ENCODE assay signal across 17 cellular contexts in the genomic region with DNA sequence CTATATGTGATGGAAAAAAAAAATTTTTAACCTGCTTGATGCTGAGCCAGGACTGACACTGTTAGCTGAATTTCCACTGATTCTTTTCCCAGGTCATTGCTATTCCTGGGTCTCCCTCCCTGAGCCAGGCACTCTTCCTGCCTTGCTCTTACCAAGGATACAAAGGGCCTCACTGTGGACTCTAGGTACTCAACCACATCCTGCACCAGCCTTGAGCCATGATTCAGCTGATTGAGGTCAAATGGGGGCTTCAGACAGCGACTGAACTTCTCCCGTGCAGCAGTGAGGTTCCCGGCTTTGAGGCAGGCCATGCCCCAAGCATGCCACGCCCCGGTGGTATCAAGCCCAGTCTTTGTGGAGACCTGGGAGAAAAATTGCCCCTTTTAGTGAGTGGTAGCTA. TPM values are rescaled to one million over a fixed set of nuclear protein-coding genes. Genes with fewer than 3 reads are reported as not detected.
DNase-seq lines count a peak whose midpoint lies in the region; ATAC-seq, FAIRE-seq and TF ChIP-seq lines count a peak whose summit lies in the region.
"Had no signal": no experiment of that assay in that cellular context is flagged by ENCODE, and none has a peak within 500 bp of the region (broad histone marks: within the 10 kb centered on the region; RNA-seq: fewer than 3 reads in every experiment).

No MANE protein-coding gene starts in this region.

- POLR2A ChIA-PET in activated CD8-positive, alpha-beta T cell treated with anti-CD3 and anti-CD28 coated beads for 36 hours (lab: Charles Lee) = no interaction called here

- H3K27ac Mint-ChIP-seq in H9 = no peak overlapping the region
- no peak overlapping the region for H3K27ac Mint-ChIP-seq in activated CD8-positive, alpha-beta T cell treated with anti-CD3 and anti-CD28 coated beads for 36 hours
- H3K27ac Mint-ChIP-seq: B cell; CD4-positive, alpha-beta T cell; GM23338 had no signal

- H4K20me1 ChIP-seq in H9 (ENCODE audit: control insufficient read depth, insufficient read depth, insufficient read length) = no peaks in the 10 kb centered on the region

- no peak overlapping the region for H4K8ac ChIP-seq in H9 (replicated peaks; ENCODE audit: insufficient read length, low read depth, low read length)

- H3K4me1 Mint-ChIP-seq in H9 = no peaks in the 10 kb centered on the region
- no peaks in the 10 kb centered on the region for H3K4me1 Mint-ChIP-seq in activated CD8-positive, alpha-beta T cell treated with anti-CD3 and anti-CD28 coated beads for 36 hours (ENCODE audit: low read depth)
- H3K4me1 Mint-ChIP-seq: GM23338 had no signal

- H2BK120ac ChIP-seq in H9 (ENCODE audit: low read depth, low read length, poor library complexity, severe bottlenecking) = no peak overlapping the region

- intact Hi-C loops in activated CD8-positive, alpha-beta T cell treated with anti-CD3 and anti-CD28 coated beads for 36 hours (cut with micrococcal nuclease) = no loop called here

- no peaks in the 10 kb centered on the region for H3K27me3 ChIP-seq in H9 (ENCODE audit: insufficient read depth, low read length)
- no peaks in the 10 kb centered on the region for H3K27me3 ChIP-seq in WERI-Rb-1 (ENCODE audit: insufficient read depth, low read depth, severe bottlenecking)

- H3K9ac ChIP-seq in H9 (ENCODE audit: extremely low read depth, insufficient read length, low read length) = no peak overlapping the region

- no peak overlapping the region for H2BK20ac ChIP-seq in H9 (ENCODE audit: low read depth, low read length, poor library complexity, severe bottlenecking)

- H3K4me2 ChIP-seq in H9 (ENCODE audit: insufficient read depth, insufficient read length, low read length) = no peak overlapping the region
- H3K4me2 ChIP-seq: GM23338 had no signal

- peak; percentile 86 for DNase-seq in COLO829 (ENCODE audit: low spot score)
- no peak for DNase-seq in HTR-8/SVneo (ENCODE audit: insufficient read length, low spot score)
- DNase-seq in UCSD-AML1 (lab: John Stamatoyannopoulos, UW; ENCODE audit: unreplicated experiment) = peak; percentile 11
- DNase-seq in urothelium cell line (ENCODE audit: low spot score) = peak; percentile 27
- DNase-seq in H9 = no peak
- no peak for DNase-seq in activated CD8-positive, alpha-beta T cell treated with anti-CD3 and anti-CD28 coated beads for 36 hours
- no peak for DNase-seq in WERI-Rb-1
- DNase-seq: ACHN; C1 segment of cervical spinal cord; CD4-positive, alpha-beta T cell; DMS53; H7 had no signal

- H3K4me3 ChIP-seq in WERI-Rb-1 (ENCODE audit: low read depth, low read length) = no peak overlapping the region
- H3K4me3 ChIP-seq: GM12878, GM23338 had no signal

- no peak overlapping the region for H3K4me3 Mint-ChIP-seq in H9
- H3K4me3 Mint-ChIP-seq in activated CD8-positive, alpha-beta T cell treated with anti-CD3 and anti-CD28 coated beads for 36 hours = no peak overlapping the region
- H3K4me3 Mint-ChIP-seq: B cell; CD4-positive, alpha-beta T cell; GM23338 had no signal

- no peak overlapping the region for H3K23ac ChIP-seq in H9 (ENCODE audit: insufficient read length, low read depth, low read length)

- no peak overlapping the region for H2BK5ac ChIP-seq in H9 (ENCODE audit: insufficient read length, low read length)

- H3K79me1 ChIP-seq in H9 (ENCODE audit: insufficient read depth, low read depth, low read length, poor library complexity, severe bottlenecking) = no peaks in the 10 kb centered on the region

- ATAC-seq in activated CD8-positive, alpha-beta T cell treated with anti-CD3 and anti-CD28 coated beads for 36 hours = no peak
- ATAC-seq: GM12878, GM23338, HepG2 had no signal

- WGBS in H9 (ENCODE audit: extremely low coverage, insufficient read length, low lambda C conversion rate) = no CpG with 5 or more reads among the region's 5 CpGs

- H3K4me1 ChIP-seq in H9 (ENCODE audit: insufficient read depth, low read length) = no peaks in the 10 kb centered on the region

- no peak overlapping the region for H2BK15ac ChIP-seq in H9 (ENCODE audit: low read depth, low read length)

- H3K23me2 ChIP-seq in H9 (ENCODE audit: insufficient read length, low read depth, low read length, poor library complexity, severe bottlenecking) = no peaks in the 10 kb centered on the region

- H3T11ph ChIP-seq in H9 (ENCODE audit: low read length) = no peak overlapping the region

- no peak overlapping the region for H3K4ac ChIP-seq in H9 (ENCODE audit: low read depth, low read length)

- H3K79me2 ChIP-seq in H9 (ENCODE audit: insufficient read depth, low read length) = no peaks in the 10 kb centered on the region

- CTCF ChIA-PET in activated CD8-positive, alpha-beta T cell treated with anti-CD3 and anti-CD28 coated beads for 36 hours (lab: Charles Lee) = interaction anchor here (0.9 kb wide), 1 partner anchor 58 kb away, joined by 3 read pairs; no protein-coding TSS in a partner anchor

- no peak overlapping the region for H4K5ac ChIP-seq in H9 (ENCODE audit: insufficient read length, low read depth, low read length)

- H2BK12ac ChIP-seq in H9 (ENCODE audit: insufficient read length, low read depth, low read length) = no peak overlapping the region

- peaks cover 53% of the 10 kb centered on the region for H3K36me3 ChIP-seq in WERI-Rb-1

- no peaks in the 10 kb centered on the region for H3K27me3 Mint-ChIP-seq in H9 (ENCODE audit: low read depth)
- H3K27me3 Mint-ChIP-seq in activated CD8-positive, alpha-beta T cell treated with anti-CD3 and anti-CD28 coated beads for 36 hours = no peaks in the 10 kb centered on the region
- H3K27me3 Mint-ChIP-seq: B cell; CD4-positive, alpha-beta T cell had no signal

- H4K91ac ChIP-seq in H9 (ENCODE audit: insufficient read length, low read depth, low read length) = no peak overlapping the region

- H3K36me3 Mint-ChIP-seq in H9 (ENCODE audit: insufficient read depth in 1 of 3, low read depth in 3 of 3) = peaks cover 3 to 51% (median 32%) of the 10 kb centered on the region in 3 experiments; a peak in 6 of 7 replicates
- peaks cover 9% of the 10 kb centered on the region for H3K36me3 Mint-ChIP-seq in activated CD8-positive, alpha-beta T cell treated with anti-CD3 and anti-CD28 coated beads for 36 hours (ENCODE audit: low read depth)

- FAIRE-seq in HTR-8/SVneo (lab: Jason Lieb, UNC) = peak; percentile 92
- peak; percentile 61 for FAIRE-seq in urothelium cell line (lab: Jason Lieb, UNC)
- FAIRE-seq: GM12878, GM18507, HepG2 had no signal

- no peak overlapping the region for H3K18ac ChIP-seq in H9 (ENCODE audit: insufficient read length, low read depth, low read length)

- no peak overlapping the region for H3K14ac ChIP-seq in H9 (ENCODE audit: insufficient read depth, low read length)

- no peaks in the 10 kb centered on the region for H3K9me3 ChIP-seq in H9 (ENCODE audit: control insufficient read depth, low read depth, low read length)
- no peaks in the 10 kb centered on the region for H3K9me3 ChIP-seq in WERI-Rb-1 (ENCODE audit: severe bottlenecking)

- no peaks in the 10 kb centered on the region for H3K9me3 Mint-ChIP-seq in H9
- H3K9me3 Mint-ChIP-seq in activated CD8-positive, alpha-beta T cell treated with anti-CD3 and anti-CD28 coated beads for 36 hours = no peaks in the 10 kb centered on the region
- H3K9me3 Mint-ChIP-seq: CD4-positive, alpha-beta T cell; GM23338 had no signal

- TF ChIP-seq CTCF in H9 (conservative IDR thresholded peaks at IDR 0.05) (no peak), WERI-Rb-1 (IDR thresholded peaks at IDR 0.05; ENCODE audit: low read depth, low read length) (no peak)
- TF ChIP-seq CTCF in activated CD8-positive, alpha-beta T cell treated with anti-CD3 and anti-CD28 coated beads for 36 hours (IDR thresholded peaks at IDR 0.05) = no peak

- H2AFZ ChIP-seq in H9 (ENCODE audit: low read length) = no peak overlapping the region
- H2AFZ ChIP-seq: GM23338 had no signal

- H3K27ac ChIP-seq in H9 (ENCODE audit: insufficient read length, low read depth, low read length) = no peak overlapping the region
- no peak overlapping the region for H3K27ac ChIP-seq in WERI-Rb-1

- H2AK5ac ChIP-seq in H9 (ENCODE audit: insufficient read length, low read length) = no peak overlapping the region

- no peak overlapping the region for H3K56ac ChIP-seq in H9 (ENCODE audit: insufficient read length, low read depth, low read length)

RNA-seq across cellular contexts. Expression of a gene that starts 54.3 kb away (rescaled TPM):
- total RNA-seq in H9 (2021) = 17.4 and 19.9 TPM in 2 replicates
- 10 to 100 TPM; 14.4 to 16.8 TPM for total RNA-seq in activated CD8-positive, alpha-beta T cell treated with anti-CD3 and anti-CD28 coated beads for 36 hours

RNA-seq across cellular contexts. Expression of a gene that starts 57.5 kb away (rescaled TPM):
- 16.7 and 17.0 TPM in 2 replicates for total RNA-seq in H9 (2021)
- 10 to 100 TPM; 38.2 to 40.6 TPM for total RNA-seq in activated CD8-positive, alpha-beta T cell treated with anti-CD3 and anti-CD28 coated beads for 36 hours

Comparison
In these comparisons a context has a peak if more than half of its experiments do, and no peak if none do; other contexts are left out.
1. DNase-seq: peak in COLO829 (single experiment), UCSD-AML1 (single experiment) and urothelium cell line (single experiment); none in HTR-8/SVneo (single experiment), H9 (single experiment), activated CD8-positive, alpha-beta T cell treated with anti-CD3 and anti-CD28 coated beads for 36 hours (single experiment) and WERI-Rb-1 (single experiment).